In the genomic region with DNA sequence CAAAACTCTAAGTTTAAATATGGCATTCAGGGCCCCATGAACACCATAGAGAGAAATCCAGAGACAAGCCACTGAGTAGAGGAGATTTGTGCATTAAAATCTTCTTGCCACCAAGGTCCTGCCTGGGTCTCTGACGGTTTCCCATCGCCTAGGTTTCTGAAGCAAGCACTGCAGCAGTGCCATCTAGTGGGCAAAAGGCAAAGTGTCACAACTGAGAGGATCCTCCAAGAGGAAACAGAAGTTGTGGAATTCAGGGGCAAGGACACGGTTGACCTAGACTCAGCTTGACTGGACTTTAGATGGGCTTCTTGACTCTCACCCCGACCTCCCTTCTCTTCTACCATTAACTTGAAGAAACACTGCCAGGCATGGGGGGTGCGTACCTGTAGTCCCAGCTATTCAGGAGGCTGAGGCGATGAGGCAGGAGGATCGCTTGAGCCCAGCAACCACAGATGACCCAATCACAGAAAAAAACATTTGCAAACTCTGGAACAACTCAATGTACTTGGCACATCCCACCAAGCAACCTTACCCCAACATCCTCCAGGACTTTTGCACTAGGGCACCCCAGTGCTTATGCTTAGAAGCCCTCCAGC, we compare ENCODE assay signal across 8 cellular contexts.
DNase-seq lines count a peak whose midpoint lies in the region; ATAC-seq and TF ChIP-seq lines count a peak whose summit lies in the region.

No MANE protein-coding gene starts in this region.

- peaks cover 3 to 5% of the 10 kb centered on the region in 2 donors for H3K4me1 ChIP-seq in thyroid gland

- H3K27ac Mint-ChIP-seq in CD4-positive, alpha-beta T cell: no peak overlapping the region
- no peak overlapping the region for H3K27ac Mint-ChIP-seq in activated CD4-positive, alpha-beta T cell treated with anti-CD3 and anti-CD28 coated beads, Interleukin-2, amount 10 ng/mL, durations not matched to agents 7 days and 5 days

- TF ChIP-seq POLR2A in thyroid gland (IDR thresholded peaks at IDR 0.05): no peak

- intact Hi-C loops in CD4-positive, alpha-beta T cell (cut with DNase I, micrococcal nuclease): loop anchor here (2.0 to 10.0 kb wide), 2 partner anchors 881 to 907 kb away; no protein-coding TSS in a partner anchor
- intact Hi-C loops in thyroid gland (cut with DNase I): no loop called here

- peak; percentile 47 for TF ChIP-seq CTCF in CD4-positive, alpha-beta T cell (IDR thresholded peaks at IDR 0.05)
- TF ChIP-seq CTCF in epithelial cell of proximal tubule (conservative IDR thresholded peaks at IDR 0.05; ENCODE audit: low read depth, low read length): peak; percentile 92
- peak; percentile 51 to 90 (median 79) for TF ChIP-seq CTCF in thyroid gland (IDR thresholded peaks at IDR 0.05)

- CTCF ChIA-PET in CD4-positive, alpha-beta T cell (lab: Charles Lee): no interaction called here
- CTCF ChIA-PET in activated CD4-positive, alpha-beta T cell treated with anti-CD3 and anti-CD28 coated beads, Interleukin-2, amount 10 ng/mL, durations not matched to agents 7 days and 5 days (lab: Charles Lee): interaction anchor here (0.6 kb wide), 1 partner anchor 880 kb away, joined by 4 read pairs; no protein-coding TSS in a partner anchor

- H3K9me3 ChIP-seq in CD4-positive, alpha-beta T cell (ENCODE audit: control insufficient read depth, low read length): no peaks in the 10 kb centered on the region
- no peaks in the 10 kb centered on the region for H3K9me3 ChIP-seq in thyroid gland

- POLR2A ChIA-PET in CD4-positive, alpha-beta T cell (lab: Charles Lee): no interaction called here
- POLR2A ChIA-PET in activated CD4-positive, alpha-beta T cell treated with anti-CD3 and anti-CD28 coated beads, Interleukin-2, amount 10 ng/mL, durations not matched to agents 7 days and 5 days (lab: Charles Lee): no interaction called here

- no peaks in the 10 kb centered on the region for H3K36me3 Mint-ChIP-seq in CD4-positive, alpha-beta T cell (ENCODE audit: low read depth)
- no peaks in the 10 kb centered on the region for H3K36me3 Mint-ChIP-seq in activated CD4-positive, alpha-beta T cell treated with anti-CD3 and anti-CD28 coated beads, Interleukin-2, amount 10 ng/mL, durations not matched to agents 7 days and 5 days (ENCODE audit: low read depth)

- H3K4me3 Mint-ChIP-seq in CD4-positive, alpha-beta T cell: no peak overlapping the region
- no peak overlapping the region for H3K4me3 Mint-ChIP-seq in activated CD4-positive, alpha-beta T cell treated with anti-CD3 and anti-CD28 coated beads, Interleukin-2, amount 10 ng/mL, durations not matched to agents 7 days and 5 days

- 30 to 38% methylated on average over 7 of the region's 7 CpGs for WGBS in thyroid gland, 2 donors

- peaks cover 9% of the 10 kb centered on the region for H3K27me3 Mint-ChIP-seq in CD4-positive, alpha-beta T cell
- H3K27me3 Mint-ChIP-seq in activated CD4-positive, alpha-beta T cell treated with anti-CD3 and anti-CD28 coated beads, Interleukin-2, amount 10 ng/mL, durations not matched to agents 7 days and 5 days: no peaks in the 10 kb centered on the region

- ATAC-seq in CD4-positive, alpha-beta T cell (ENCODE audit: poor library complexity): no peak
- no peak for ATAC-seq in GM18870 (IDR thresholded peaks at IDR 0.05; ENCODE audit: unreplicated experiment)

- no peaks in the 10 kb centered on the region for H3K4me1 Mint-ChIP-seq in CD4-positive, alpha-beta T cell (ENCODE audit: low read depth)
- no peaks in the 10 kb centered on the region for H3K4me1 Mint-ChIP-seq in activated CD4-positive, alpha-beta T cell treated with anti-CD3 and anti-CD28 coated beads, Interleukin-2, amount 10 ng/mL, durations not matched to agents 7 days and 5 days

- no peak overlapping the region for H3K27ac ChIP-seq in CD4-positive, alpha-beta T cell (ENCODE audit: low read depth, low read length)
- no peak overlapping the region for H3K27ac ChIP-seq in thyroid gland

- DNase-seq in CD4-positive, alpha-beta T cell: peak in 9 of 10 experiments; percentile 4 to 35 (median 9)
- peak; percentile 28 for DNase-seq in GM19238 (ENCODE audit: insufficient read length, low spot score)
- DNase-seq in NCI-H2107 (lab: John Stamatoyannopoulos, UW): peak; percentile 53
- peak; percentile 51 for DNase-seq in activated CD4-positive, alpha-beta T cell treated with anti-CD3 and anti-CD28 coated beads, Interleukin-2, amount 10 ng/mL, durations not matched to agents 7 days and 5 days
- DNase-seq in epithelial cell of proximal tubule (ENCODE audit: low read depth): peak; percentile 3
- DNase-seq in mucosa of gallbladder (ENCODE audit: low spot score): peak; percentile 69
- peak; percentile 77 to 79 for DNase-seq in thyroid gland

- no peaks in the 10 kb centered on the region for H3K27me3 ChIP-seq in CD4-positive, alpha-beta T cell (ENCODE audit: control insufficient read depth, insufficient read depth, low read length)
- H3K27me3 ChIP-seq in thyroid gland: no peaks in the 10 kb centered on the region

- no peaks in the 10 kb centered on the region for H3K36me3 ChIP-seq in thyroid gland

- H3K4me3 ChIP-seq in epithelial cell of proximal tubule (ENCODE audit: low read depth, low read length) (no peak overlapping the region), thyroid gland (replicated peaks in 1 of 3) (no peak overlapping the region)

- H3K9me3 Mint-ChIP-seq in CD4-positive, alpha-beta T cell: no peaks in the 10 kb centered on the region
- H3K9me3 Mint-ChIP-seq in activated CD4-positive, alpha-beta T cell treated with anti-CD3 and anti-CD28 coated beads, Interleukin-2, amount 10 ng/mL, durations not matched to agents 7 days and 5 days: no peaks in the 10 kb centered on the region

Comparison
In these comparisons a context has a peak if more than half of its experiments do, and no peak if none do; other contexts are left out.
1. DNase-seq: peak in every context shown above with its lines; median percentile 78 in thyroid gland; 69 in mucosa of gallbladder; 53 in NCI-H2107; 51 in activated CD4-positive, alpha-beta T cell treated with anti-CD3 and anti-CD28 coated beads, Interleukin-2, amount 10 ng/mL, durations not matched to agents 7 days and 5 days; 28 in GM19238; 9 in CD4-positive, alpha-beta T cell; 3 in epithelial cell of proximal tubule.